1 cellular context compared by ENCODE assay signal in genomic region chr10:5497289-5497688, GRCh38.
TF ChIP-seq lines count a peak whose summit lies in the region.

No MANE protein-coding gene starts in this region.

TF ChIP-seq in K562, 482 proteins besides CTCF, POLR2A, EP300 and RAD21 (continued from another document and continues in another):
- TF ChIP-seq NFXL1 (CRISPR knock-in tag; IDR thresholded peaks at IDR 0.05), result no peak
- TF ChIP-seq TGIF2 (CRISPR knock-in tag; IDR thresholded peaks at IDR 0.05), result no peak
- TF ChIP-seq LEF1 (IDR thresholded peaks at IDR 0.05), result 0 out of 2 replicates have a peak, but pooled peaks have one; percentile 28
- TF ChIP-seq ZNF134 (CRISPR knock-in tag; conservative IDR thresholded peaks at IDR 0.05), result no peak
- no peak for TF ChIP-seq KLF6 (CRISPR knock-in tag; IDR thresholded peaks at IDR 0.05; ENCODE audit: borderline replicate concordance)
- no peak for TF ChIP-seq ZNF584 (CRISPR knock-in tag; IDR thresholded peaks at IDR 0.05; ENCODE audit: low read depth)
- no peak for TF ChIP-seq HSF4 (CRISPR knock-in tag; IDR thresholded peaks at IDR 0.05; ENCODE audit: borderline replicate concordance)
- no peak for TF ChIP-seq ZSCAN29 (IDR thresholded peaks at IDR 0.05)
- TF ChIP-seq HOXB6 (CRISPR knock-in tag; IDR thresholded peaks at IDR 0.05; ENCODE audit: borderline replicate concordance), result no peak
- no peak for TF ChIP-seq ZFX (CRISPR knock-in tag; IDR thresholded peaks at IDR 0.05)
- no peak for TF ChIP-seq ZC3H11A (IDR thresholded peaks at IDR 0.05; ENCODE audit: low read depth, low read length)
- no peak for TF ChIP-seq SETDB1 (IDR thresholded peaks at IDR 0.05; ENCODE audit: low read length)
- TF ChIP-seq ZNF75A (CRISPR knock-in tag; IDR thresholded peaks at IDR 0.05), result no peak
- no peak for TF ChIP-seq MGA (IDR thresholded peaks at IDR 0.05)
- TF ChIP-seq TAF9B (IDR thresholded peaks at IDR 0.05; ENCODE audit: partially characterized antibody), result no peak
- TF ChIP-seq ZHX1 (conservative IDR thresholded peaks at IDR 0.05; ENCODE audit: low read length), result no peak
- TF ChIP-seq, protein P1, sequence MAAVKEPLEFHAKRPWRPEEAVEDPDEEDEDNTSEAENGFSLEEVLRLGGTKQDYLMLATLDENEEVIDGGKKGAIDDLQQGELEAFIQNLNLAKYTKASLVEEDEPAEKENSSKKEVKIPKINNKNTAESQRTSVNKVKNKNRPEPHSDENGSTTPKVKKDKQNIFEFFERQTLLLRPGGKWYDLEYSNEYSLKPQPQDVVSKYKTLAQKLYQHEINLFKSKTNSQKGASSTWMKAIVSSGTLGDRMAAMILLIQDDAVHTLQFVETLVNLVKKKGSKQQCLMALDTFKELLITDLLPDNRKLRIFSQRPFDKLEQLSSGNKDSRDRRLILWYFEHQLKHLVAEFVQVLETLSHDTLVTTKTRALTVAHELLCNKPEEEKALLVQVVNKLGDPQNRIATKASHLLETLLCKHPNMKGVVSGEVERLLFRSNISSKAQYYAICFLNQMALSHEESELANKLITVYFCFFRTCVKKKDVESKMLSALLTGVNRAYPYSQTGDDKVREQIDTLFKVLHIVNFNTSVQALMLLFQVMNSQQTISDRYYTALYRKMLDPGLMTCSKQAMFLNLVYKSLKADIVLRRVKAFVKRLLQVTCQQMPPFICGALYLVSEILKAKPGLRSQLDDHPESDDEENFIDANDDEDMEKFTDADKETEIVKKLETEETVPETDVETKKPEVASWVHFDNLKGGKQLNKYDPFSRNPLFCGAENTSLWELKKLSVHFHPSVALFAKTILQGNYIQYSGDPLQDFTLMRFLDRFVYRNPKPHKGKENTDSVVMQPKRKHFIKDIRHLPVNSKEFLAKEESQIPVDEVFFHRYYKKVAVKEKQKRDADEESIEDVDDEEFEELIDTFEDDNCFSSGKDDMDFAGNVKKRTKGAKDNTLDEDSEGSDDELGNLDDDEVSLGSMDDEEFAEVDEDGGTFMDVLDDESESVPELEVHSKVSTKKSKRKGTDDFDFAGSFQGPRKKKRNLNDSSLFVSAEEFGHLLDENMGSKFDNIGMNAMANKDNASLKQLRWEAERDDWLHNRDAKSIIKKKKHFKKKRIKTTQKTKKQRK (IDR thresholded peaks at IDR 0.05; ENCODE audit: borderline replicate concordance, low read depth, low read length), result no peak
- TF ChIP-seq SOX6 (IDR thresholded peaks at IDR 0.05), result no peak
- TF ChIP-seq MTA2 (IDR thresholded peaks at IDR 0.05; ENCODE audit: low read depth), result 0 out of 2 replicates have a peak, but pooled peaks have one; percentile 10
- TF ChIP-seq ZNF695 (CRISPR knock-in tag; IDR thresholded peaks at IDR 0.05), result no peak
- TF ChIP-seq HNRNPL (IDR thresholded peaks at IDR 0.05; ENCODE audit: low read depth, low read length), result no peak
- no peak for TF ChIP-seq ZNF77 (CRISPR knock-in tag; IDR thresholded peaks at IDR 0.05)
- no peak for TF ChIP-seq ZBTB43 (CRISPR knock-in tag; IDR thresholded peaks at IDR 0.05)
- 0 out of 4 replicates have a peak, but pooled peaks of 1 of the 2 experiments have one; percentile 38 for TF ChIP-seq ARNT (IDR thresholded peaks at IDR 0.05)
- no peak for TF ChIP-seq SP1 (CRISPR knock-in tag; IDR thresholded peaks at IDR 0.05)
- peak; percentile 55 for TF ChIP-seq BCOR (IDR thresholded peaks at IDR 0.05)
- no peak for TF ChIP-seq DLX4 (CRISPR knock-in tag; IDR thresholded peaks at IDR 0.05)
- TF ChIP-seq ZNF212 (CRISPR knock-in tag; IDR thresholded peaks at IDR 0.05), result no peak
- no peak for TF ChIP-seq BRF1 (IDR thresholded peaks at IDR 0.05; ENCODE audit: borderline replicate concordance, extremely low read depth, insufficient read length)
- TF ChIP-seq ELF1 (tag; IDR thresholded peaks at IDR 0.05), result no peak
- no peak for TF ChIP-seq ZNF311 (CRISPR knock-in tag; IDR thresholded peaks at IDR 0.05)
- no peak for TF ChIP-seq ZFP1 (CRISPR knock-in tag; IDR thresholded peaks at IDR 0.05)
- TF ChIP-seq SMARCA5 (IDR thresholded peaks at IDR 0.05), result peak; percentile 69; the same call in 1 of the 2 replicates
- no peak for TF ChIP-seq NEUROD1 (IDR thresholded peaks at IDR 0.05; ENCODE audit: borderline replicate concordance, low read depth, low read length, partially characterized antibody)
- no peak for TF ChIP-seq FOXK1 (CRISPR knock-in tag; IDR thresholded peaks at IDR 0.05; ENCODE audit: borderline replicate concordance)
- no peak for TF ChIP-seq ZBTB2 (IDR thresholded peaks at IDR 0.05)
- TF ChIP-seq ETV6 (IDR thresholded peaks at IDR 0.05; ENCODE audit: borderline replicate concordance in 1 of 2, low read depth in 2 of 2, low read length in 1 of 2), result no peak
- no peak for TF ChIP-seq ETV6 (CRISPR knock-in tag; IDR thresholded peaks at IDR 0.05; ENCODE audit: borderline replicate concordance)
- no peak for TF ChIP-seq HNRNPK (IDR thresholded peaks at IDR 0.05; ENCODE audit: low read depth, low read length, poor library complexity, severe bottlenecking)
- TF ChIP-seq HNRNPLL (IDR thresholded peaks at IDR 0.05; ENCODE audit: low read depth, low read length, poor library complexity, severe bottlenecking), result no peak
- TF ChIP-seq KAT2B (IDR thresholded peaks at IDR 0.05; ENCODE audit: low read depth, low read length), result no peak
- no peak for TF ChIP-seq CBX5 (IDR thresholded peaks at IDR 0.05; ENCODE audit: borderline replicate concordance, low read depth)
- TF ChIP-seq GTF2E2 (tag; IDR thresholded peaks at IDR 0.05), result no peak
- TF ChIP-seq EWSR1 (IDR thresholded peaks at IDR 0.05; ENCODE audit: borderline replicate concordance, low read depth, partially characterized antibody), result no peak
- no peak for TF ChIP-seq RBFOX2 (IDR thresholded peaks at IDR 0.05; ENCODE audit: low read depth, low read length)
- TF ChIP-seq ZNF146 (CRISPR knock-in tag; IDR thresholded peaks at IDR 0.05; ENCODE audit: unreplicated experiment), result no peak
- no peak for TF ChIP-seq IFI16 (CRISPR knock-in tag; IDR thresholded peaks at IDR 0.05)
- no peak for TF ChIP-seq CREBBP (IDR thresholded peaks at IDR 0.05; ENCODE audit: low read depth, low read length)
- peak; percentile 43 for TF ChIP-seq NCOA4 (IDR thresholded peaks at IDR 0.05; ENCODE audit: partially characterized antibody)
- TF ChIP-seq CHD2 (IDR thresholded peaks at IDR 0.05; ENCODE audit: low read depth, low read length), result no peak
- TF ChIP-seq TSC22D4 (tag; IDR thresholded peaks at IDR 0.05), result peak; percentile 83
- TF ChIP-seq MAFF (IDR thresholded peaks at IDR 0.05; ENCODE audit: low read length), result no peak
